Comparison of ENCODE assay signal across 24 cellular contexts in genomic region chr12:101680647-101681046, GRCh38. TPM values are rescaled to one million over a fixed set of nuclear protein-coding genes. Genes with fewer than 3 reads are reported as not detected.
"Had no signal": no experiment of that assay in that cellular context is flagged by ENCODE, and none has a peak within 500 bp of the region (broad histone marks: within the 10 kb centered on the region; RNA-seq: fewer than 3 reads in every experiment).

No MANE protein-coding gene starts in this region.

- H3K27me3 ChIP-seq: esophagus squamous epithelium, hepatocyte, left lung, ovary, sigmoid colon, spleen, tibial nerve, upper lobe of left lung had no signal

- ATAC-seq: effector memory CD8-positive, alpha-beta T cell; left lung; lower lobe of right lung; natural killer cell; stimulated activated memory B cell treated with anti-CD40 and anti-IgM and Interleukin-4, amounts not matched to agents 10 μg/mL and 1 μg/mL and 100 μg/mL, for 72 hours had no signal

- H3K4me3 ChIP-seq: esophagus squamous epithelium, hepatocyte, left lung, lower lobe of right lung, ovary, sigmoid colon, skin epidermis, spleen, thoracic aorta, tibial nerve, upper lobe of left lung had no signal

- DNase-seq: cortex of kidney; effector memory CD8-positive, alpha-beta T cell; erythroblast; esophagus squamous epithelium; foreskin melanocyte; kidney; left lung; lower lobe of right lung; natural killer cell; occipital lobe; ovary; posterior cingulate gyrus; retina; sigmoid colon; spleen; stimulated activated CD4-positive, alpha-beta T cell treated with anti-CD3 and anti-CD28 coated beads, Interleukin-4, amount 100 ng/mL, for 4 hours; upper lobe of left lung had no signal

- H3K9me3 ChIP-seq: esophagus squamous epithelium, left lung, lower lobe of right lung, ovary, sigmoid colon, spleen, thoracic aorta, tibial nerve, upper lobe of left lung had no signal

- H3K4me1 ChIP-seq: esophagus squamous epithelium, left lung, lower lobe of right lung, spleen, upper lobe of left lung had no signal

- H3K36me3 ChIP-seq: esophagus squamous epithelium, left lung, lower lobe of right lung, ovary, sigmoid colon, spleen, thoracic aorta, tibial nerve, upper lobe of left lung had no signal

- H3K27ac ChIP-seq: esophagus squamous epithelium, hepatocyte, left lung, lower lobe of right lung, ovary, sigmoid colon, skin epidermis, spleen, thoracic aorta, upper lobe of left lung had no signal

RNA-seq across cellular contexts. Expression of gene SYCP3, which starts 58.6 kb away (rescaled TPM):
- total RNA-seq: dermis microvascular lymphatic vessel endothelial cell, mesenteric fat pad, ovary, thoracic aorta had no signal
